In genomic region chr5:114391321-114391720, GRCh38 we compare ENCODE assay signal across 27 cellular contexts. TPM values are rescaled to one million over a fixed set of nuclear protein-coding genes. Genes with fewer than 3 reads are reported as not detected.
DNase-seq lines count a peak whose midpoint lies in the region; ATAC-seq, FAIRE-seq and TF ChIP-seq lines count a peak whose summit lies in the region.
"Had no signal": no experiment of that assay in that cellular context is flagged by ENCODE, and none has a peak within 500 bp of the region (broad histone marks: within the 10 kb centered on the region; RNA-seq: fewer than 3 reads in every experiment).

No MANE protein-coding gene starts in this region.

- H3K4me1 Mint-ChIP-seq in osteocyte (ENCODE audit: unreplicated experiment) = peaks cover 2% of the 10 kb centered on the region
- H3K4me1 Mint-ChIP-seq: nephron progenitor cell had no signal

- no peaks in the 10 kb centered on the region for H3K9me3 Mint-ChIP-seq in osteocyte (ENCODE audit: unreplicated experiment)
- H3K9me3 Mint-ChIP-seq: activated naive CD4-positive, alpha-beta T cell treated with anti-CD3 and anti-CD28 coated beads, Interleukin-2, amount 50 U/mL, for 72 hours; activated T-helper 2 cell treated with anti-CD3 and anti-CD28 coated beads, Interferon-gamma antibody, Interleukin-2, Interleukin-4, amounts not matched to agents 10 μg/mL and 5 μg/mL and 100 μg/mL, durations not matched to agents 14 hours and 24 hours and 36 hours; nephron progenitor cell; stimulated activated naive CD8-positive, alpha-beta T cell treated with anti-CD3 and anti-CD28 coated beads, Interleukin-15, Interleukin-2, amounts not matched to agents 100 ng/mL and 50 ng/mL, for 24 hours had no signal

- H3K27ac Mint-ChIP-seq in osteocyte (ENCODE audit: unreplicated experiment) = no peak overlapping the region
- H3K27ac Mint-ChIP-seq: activated naive CD4-positive, alpha-beta T cell treated with anti-CD3 and anti-CD28 coated beads, Interleukin-2, amount 50 U/mL, for 72 hours; activated T-helper 2 cell treated with anti-CD3 and anti-CD28 coated beads, Interferon-gamma antibody, Interleukin-2, Interleukin-4, amounts not matched to agents 10 μg/mL and 5 μg/mL and 100 μg/mL, durations not matched to agents 14 hours and 24 hours and 36 hours; nephron progenitor cell; stimulated activated naive CD8-positive, alpha-beta T cell treated with anti-CD3 and anti-CD28 coated beads, Interleukin-15, Interleukin-2, amounts not matched to agents 100 ng/mL and 50 ng/mL, for 24 hours had no signal

- TF ChIP-seq CTCF in BJ (IDR thresholded peaks at IDR 0.05; ENCODE audit: insufficient read depth, low read depth, low read length) = no peak
- no peak for TF ChIP-seq CTCF in astrocyte of the spinal cord (IDR thresholded peaks at IDR 0.05; ENCODE audit: low read depth, low read length)
- TF ChIP-seq CTCF in osteocyte (IDR thresholded peaks at IDR 0.05) = no peak

- no peak for FAIRE-seq in GM12892 (lab: Jason Lieb, UNC)
- FAIRE-seq: GM18507, keratinocyte had no signal

- in situ Hi-C loops in astrocyte of the spinal cord (cut with HindIII; ENCODE audit: low sequenced_read_pairs) = no loop called here

- H3K36me3 ChIP-seq in BJ (ENCODE audit: control insufficient read depth, insufficient read depth, low read length) = no peaks in the 10 kb centered on the region
- H3K36me3 ChIP-seq: ascending aorta, lower lobe of right lung, tibial nerve had no signal

- no peak for ATAC-seq in HG03565 (IDR thresholded peaks at IDR 0.05; ENCODE audit: unreplicated experiment)
- ATAC-seq: activated naive CD4-positive, alpha-beta T cell treated with anti-CD3 and anti-CD28 coated beads, Interleukin-2, amount 50 U/mL, for 72 hours; lower lobe of right lung; sciatic nerve had no signal

- H3K4me3 ChIP-seq in BJ (ENCODE audit: low read depth, low read length) (no peak overlapping the region), astrocyte of the spinal cord (ENCODE audit: low read depth, low read length) (no peak overlapping the region)
- H3K4me3 ChIP-seq: ascending aorta, lower lobe of right lung, tibial nerve had no signal

- CTCF ChIA-PET in BJ (lab: Yijun Ruan, JAX) = interaction anchor here (0.5 to 0.9 kb wide), 3 partner anchors 22 to 146 kb away, joined by 3 to 6 read pairs (median 3); no protein-coding TSS in a partner anchor

- DNase-seq in BJ (ENCODE audit: low read depth) (peak; percentile 37), HT1080 (ENCODE audit: low read depth) (peak; percentile 73), astrocyte of the spinal cord (ENCODE audit: low read depth, low spot score) (peak; percentile 55), glomerular endothelial cell (ENCODE audit: extremely low read depth, low read depth, low spot score) (peak; percentile 14), GM12892 (ENCODE audit: insufficient read length) (no peak), osteocyte (ENCODE audit: extremely low spot score, unreplicated experiment) (no peak)
- no peak for DNase-seq in stimulated activated CD4-positive, alpha-beta T cell treated with anti-CD3 and anti-CD28 coated beads, Interleukin-1b, Interleukin-23, amount 100 ng/mL, for 48 hours
- DNase-seq: activated CD4-positive, alpha-beta T cell treated with anti-CD3 and anti-CD28 coated beads, Interleukin-2, amount 50 U/mL, for 48 hours; activated CD8-positive, alpha-beta memory T cell treated with anti-CD3 and anti-CD28 coated beads, Interleukin-2, amount 50 U/mL, for 48 hours; effector CD4-positive, alpha-beta T cell; erythroblast; lower lobe of right lung; NCI-H1105 treated with DMSO at 0.1 percent for 48 hours; NCI-H2029 treated with DMSO at 0.1 percent for 48 hours; NCI-H345; NCI-H748 treated with DMSO at 0.1 percent for 48 hours; nephron progenitor cell; stimulated activated CD4-positive, alpha-beta T cell treated with anti-CD3 and anti-CD28 coated beads, Interleukin-15, amount 100 ng/mL, for 24 hours had no signal

- H3K4me3 Mint-ChIP-seq in osteocyte (ENCODE audit: unreplicated experiment) = no peak overlapping the region
- H3K4me3 Mint-ChIP-seq: nephron progenitor cell; stimulated activated naive CD8-positive, alpha-beta T cell treated with anti-CD3 and anti-CD28 coated beads, Interleukin-15, Interleukin-2, amounts not matched to agents 100 ng/mL and 50 ng/mL, for 24 hours had no signal

- H3K27me3 Mint-ChIP-seq in osteocyte (ENCODE audit: unreplicated experiment) = peaks cover 2% of the 10 kb centered on the region
- H3K27me3 Mint-ChIP-seq: stimulated activated naive CD8-positive, alpha-beta T cell treated with anti-CD3 and anti-CD28 coated beads, Interleukin-15, Interleukin-2, amounts not matched to agents 100 ng/mL and 50 ng/mL, for 24 hours had no signal

- H3K36me3 Mint-ChIP-seq in osteocyte (ENCODE audit: unreplicated experiment) = no peaks in the 10 kb centered on the region
- H3K36me3 Mint-ChIP-seq: activated naive CD4-positive, alpha-beta T cell treated with anti-CD3 and anti-CD28 coated beads, Interleukin-2, amount 50 U/mL, for 72 hours had no signal

- no peaks in the 10 kb centered on the region for H3K27me3 ChIP-seq in BJ (ENCODE audit: control insufficient read depth, insufficient read depth, low read length)
- H3K27me3 ChIP-seq: ascending aorta, tibial nerve had no signal

- TF ChIP-seq POLR2A in GM12892 (IDR thresholded peaks at IDR 0.05; ENCODE audit: low read depth, low read length) = no peak

- POLR2A ChIA-PET in BJ (lab: Charles Lee) = interaction anchor here (0.6 kb wide), 1 partner anchor 381 kb away, joined by 3 read pairs; no protein-coding TSS in a partner anchor

RNA-seq across cellular contexts. Expression of gene KCNN2, which starts 29.5 kb away (rescaled TPM):
- polyA plus RNA-seq in BJ (2011; rRNA removed) = 4.6 and 5.1 TPM in 2 replicates
- polyA minus RNA-seq in BJ (2011; rRNA and poly(A)+ RNA removed) = 12.1 and 13.1 TPM in 2 replicates
- total RNA-seq in HT1080 (2014; rRNA removed; shearing (Covaris generic)) = 0.13 TPM in 1 of 2 replicates, not detected in the other
- 0.34 and 0.41 TPM in 2 replicates for polyA plus RNA-seq in HT1080 (2015; cell fraction: cytosol; rRNA removed)
- 0.49 and 1.3 TPM in 2 replicates for polyA plus RNA-seq in HT1080 (2015; cell fraction: nucleus; rRNA removed)
- total RNA-seq in glomerular endothelial cell = 7.5 and 8.0 TPM in 2 replicates
- 0.45 TPM for polyA plus RNA-seq in GM12892 (2012; ENCODE audit: missing spikeins)
- total RNA-seq in osteocyte = 0.08 and 0.24 TPM in 2 replicates
- total RNA-seq: activated naive CD4-positive, alpha-beta T cell treated with anti-CD3 and anti-CD28 coated beads, Interleukin-2, amount 50 U/mL, for 72 hours; activated T-helper 2 cell treated with anti-CD3 and anti-CD28 coated beads, Interferon-gamma antibody, Interleukin-2, Interleukin-4, amounts not matched to agents 10 μg/mL and 5 μg/mL and 100 μg/mL, durations not matched to agents 14 hours and 24 hours and 36 hours had no signal

Comparison
In these comparisons a context has a peak if more than half of its experiments do, and no peak if none do; other contexts are left out.
1. DNase-seq: peak in BJ (single experiment), HT1080 (single experiment), astrocyte of the spinal cord (single experiment) and glomerular endothelial cell (single experiment); none in GM12892 (single experiment), stimulated activated CD4-positive, alpha-beta T cell treated with anti-CD3 and anti-CD28 coated beads, Interleukin-1b, Interleukin-23, amount 100 ng/mL, for 48 hours (single experiment) and osteocyte (single experiment).